26 cellular contexts compared by ENCODE assay signal in the genomic region with DNA sequence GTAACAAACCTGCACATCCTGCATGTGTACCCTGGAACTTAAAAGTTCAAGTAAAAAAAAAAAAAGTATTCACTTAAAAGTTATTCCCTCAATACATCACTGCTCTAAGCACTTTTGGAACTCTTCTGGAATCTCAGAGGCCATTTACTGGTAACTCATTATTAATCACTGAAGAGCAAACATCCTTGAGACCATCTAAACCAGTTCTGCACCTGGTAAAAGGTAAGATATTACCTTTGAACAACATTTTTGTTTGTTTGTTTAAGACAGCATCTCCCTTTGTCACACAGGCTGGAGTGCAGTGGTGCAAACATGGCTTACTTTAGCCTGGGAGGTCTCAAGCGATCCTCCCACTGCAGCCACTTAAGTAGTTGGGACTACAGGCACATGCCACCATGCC. TPM values are rescaled to one million over a fixed set of nuclear protein-coding genes. Genes with fewer than 3 reads are reported as not detected.
"Had no signal": no experiment of that assay in that cellular context is flagged by ENCODE, and none has a peak within 500 bp of the region (broad histone marks: within the 10 kb centered on the region; RNA-seq: fewer than 3 reads in every experiment).

No MANE protein-coding gene starts in this region.

- H3K9me3 ChIP-seq: left ventricle myocardium inferior, neutrophil, right atrium auricular region, right lobe of liver, uterus had no signal

- H3K4me1 ChIP-seq: neural progenitor cell, right atrium auricular region, right lobe of liver, tibial nerve, uterus had no signal

- H2AFZ ChIP-seq: neural progenitor cell had no signal

- ATAC-seq: left colon; natural killer cell; right lobe of liver; stimulated activated memory B cell treated with anti-CD40 and anti-IgM and Interleukin-4, amounts not matched to agents 10 μg/mL and 1 μg/mL and 100 μg/mL, for 72 hours; stimulated activated naive CD8-positive, alpha-beta T cell treated with anti-CD3 and anti-CD28 coated beads, Interleukin-15, amount 100 ng/mL, for 72 hours had no signal

- H3K4me3 ChIP-seq: left ventricle myocardium inferior, lung, neural progenitor cell, right atrium auricular region, right lobe of liver, smooth muscle cell, tibial nerve, uterus had no signal

- H3K4me2 ChIP-seq: neural progenitor cell, smooth muscle cell had no signal

- DNase-seq: hippocampal formation; kidney glomerular epithelial cell; left colon; left ventricle myocardium inferior; mesendoderm; naive B cell; natural killer cell; nephron progenitor cell; occipital lobe; right lobe of liver; stimulated activated CD4-positive, alpha-beta T cell treated with anti-CD3 and anti-CD28 coated beads, Interleukin-1b, Interleukin-23, amount 100 ng/mL, for 48 hours; stimulated activated CD4-positive, alpha-beta T cell treated with anti-CD3 and anti-CD28 coated beads, Interleukin-2, amount 100 ng/mL, for 48 hours; stimulated activated CD4-positive, alpha-beta T cell treated with anti-CD3 and anti-CD28 coated beads, Interleukin-4, amount 100 ng/mL, for 4 hours; stimulated activated CD8-positive, alpha-beta memory T cell treated with anti-CD3 and anti-CD28 coated beads, Interleukin-4, amount 100 ng/mL, for 48 hours; stimulated activated naive CD4-positive, alpha-beta T cell treated with Interleukin-2 at 50 U/mL for 16 hours; stimulated activated naive CD8-positive, alpha-beta T cell treated with anti-CD3 and anti-CD28 coated beads, Interleukin-15, amount 100 ng/mL, for 72 hours; substantia nigra; uterus had no signal

- H3K36me3 ChIP-seq: left ventricle myocardium inferior, neural progenitor cell, neutrophil, right atrium auricular region, right lobe of liver, uterus had no signal

- H3K27ac ChIP-seq: left ventricle myocardium inferior, neural progenitor cell, neutrophil, right atrium auricular region, right lobe of liver, tibial nerve, uterus had no signal

- H3K27me3 ChIP-seq: neural progenitor cell, neutrophil, right atrium auricular region, right lobe of liver, tibial nerve, uterus had no signal

RNA-seq across cellular contexts. Expression of a gene that starts 53.4 kb away (rescaled TPM):
- total RNA-seq: natural killer cell, osteocyte, right lobe of liver had no signal
